In the genomic region with DNA sequence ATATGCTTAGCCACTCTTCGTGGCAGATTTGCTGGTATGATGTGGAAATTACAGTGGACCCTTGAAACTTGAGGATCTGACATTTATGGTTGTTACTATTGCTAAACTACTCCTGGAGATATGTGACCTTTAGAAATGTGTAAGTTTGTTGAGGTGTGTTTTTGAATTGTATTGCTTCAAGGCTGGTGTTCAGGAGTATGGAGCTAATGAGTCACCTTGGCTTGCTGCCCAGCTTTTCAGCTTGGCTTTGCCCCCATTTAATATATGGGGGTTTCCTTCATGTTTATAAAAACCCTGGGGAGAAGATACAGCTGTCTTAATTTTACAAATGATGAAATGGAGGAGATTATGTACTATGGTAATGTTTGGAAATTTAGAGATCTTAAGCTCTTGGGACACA, we compare ENCODE assay signal across 8 cellular contexts. TPM values are rescaled to one million over a fixed set of nuclear protein-coding genes. Genes with fewer than 3 reads are reported as not detected.
A peak's percentile ranks its signal among the peaks of the same experiment; 100 is the strongest.
DNase-seq lines count a peak whose midpoint lies in the region; ATAC-seq and TF ChIP-seq lines count a peak whose summit lies in the region.

No MANE protein-coding gene starts in this region.

- peaks cover 31% of the 10 kb centered on the region for H3K36me3 Mint-ChIP-seq in osteocyte (ENCODE audit: unreplicated experiment)

- no peaks in the 10 kb centered on the region for H3K9me3 Mint-ChIP-seq in osteocyte (ENCODE audit: unreplicated experiment)

- peak overlapping the region; percentile 63 for H3K27ac Mint-ChIP-seq in osteocyte (ENCODE audit: unreplicated experiment)

- no peaks in the 10 kb centered on the region for H3K27me3 Mint-ChIP-seq in osteocyte (ENCODE audit: unreplicated experiment)

- peak; percentile 55 for DNase-seq in brain pericyte (ENCODE audit: low read depth, low spot score)
- no peak for DNase-seq in osteocyte (ENCODE audit: extremely low spot score, unreplicated experiment)
- DNase-seq in iPS-NIHi11 (ENCODE audit: low spot score) = no peak

- no peak overlapping the region for H3K4me3 Mint-ChIP-seq in osteocyte (ENCODE audit: unreplicated experiment)

- H3K4me1 Mint-ChIP-seq in osteocyte (ENCODE audit: unreplicated experiment) = peaks cover 16% of the 10 kb centered on the region

- ATAC-seq in GM18868 (IDR thresholded peaks at IDR 0.05; ENCODE audit: unreplicated experiment) (peak; percentile 64), SK-N-SH treated with all-trans-retinoic acid at 6 μM for 48 hours (peak; percentile 76), GM21367 (IDR thresholded peaks at IDR 0.05; ENCODE audit: unreplicated experiment) (no peak), HG02981 (IDR thresholded peaks at IDR 0.05; ENCODE audit: unreplicated experiment) (no peak), GM21786 (IDR thresholded peaks at IDR 0.05; ENCODE audit: unreplicated experiment) (no peak)

- TF ChIP-seq CTCF in osteocyte (IDR thresholded peaks at IDR 0.05) = no peak

TF ChIP-seq in SK-N-SH treated with all-trans-retinoic acid at 6 μM for 48 hours, 23 proteins besides CTCF, POLR2A, EP300 and RAD21:
- TF ChIP-seq, protein P1, sequence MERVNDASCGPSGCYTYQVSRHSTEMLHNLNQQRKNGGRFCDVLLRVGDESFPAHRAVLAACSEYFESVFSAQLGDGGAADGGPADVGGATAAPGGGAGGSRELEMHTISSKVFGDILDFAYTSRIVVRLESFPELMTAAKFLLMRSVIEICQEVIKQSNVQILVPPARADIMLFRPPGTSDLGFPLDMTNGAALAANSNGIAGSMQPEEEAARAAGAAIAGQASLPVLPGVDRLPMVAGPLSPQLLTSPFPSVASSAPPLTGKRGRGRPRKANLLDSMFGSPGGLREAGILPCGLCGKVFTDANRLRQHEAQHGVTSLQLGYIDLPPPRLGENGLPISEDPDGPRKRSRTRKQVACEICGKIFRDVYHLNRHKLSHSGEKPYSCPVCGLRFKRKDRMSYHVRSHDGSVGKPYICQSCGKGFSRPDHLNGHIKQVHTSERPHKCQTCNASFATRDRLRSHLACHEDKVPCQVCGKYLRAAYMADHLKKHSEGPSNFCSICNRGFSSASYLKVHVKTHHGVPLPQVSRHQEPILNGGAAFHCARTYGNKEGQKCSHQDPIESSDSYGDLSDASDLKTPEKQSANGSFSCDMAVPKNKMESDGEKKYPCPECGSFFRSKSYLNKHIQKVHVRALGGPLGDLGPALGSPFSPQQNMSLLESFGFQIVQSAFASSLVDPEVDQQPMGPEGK (CRISPR knock-in tag; IDR thresholded peaks at IDR 0.05; ENCODE audit: borderline replicate concordance) = peak; percentile 79
- TF ChIP-seq ZC3H10 (CRISPR knock-in tag; IDR thresholded peaks at IDR 0.05) = 0 out of 2 replicates have a peak, but pooled peaks have one; percentile 4
- 0 out of 2 replicates have a peak, but pooled peaks have one; percentile 10 for TF ChIP-seq ZFP3 (CRISPR knock-in tag; IDR thresholded peaks at IDR 0.05)
- no peak for TF ChIP-seq PPARA (CRISPR knock-in tag; IDR thresholded peaks at IDR 0.05; ENCODE audit: borderline replicate concordance)

RNA-seq across cellular contexts. Expression of a gene that starts 11.6 kb away (rescaled TPM):
- total RNA-seq in osteocyte = 84.6 and 108 TPM in 2 replicates

Comparison
In these comparisons a context has a peak if more than half of its experiments do, and no peak if none do; other contexts are left out.
1. ATAC-seq: peak in GM18868 (single experiment) and SK-N-SH treated with all-trans-retinoic acid at 6 μM for 48 hours (single experiment); none in GM21367 (single experiment), HG02981 (single experiment) and GM21786 (single experiment).